ENCODE assay signal across 9 cellular contexts in the genomic region with DNA sequence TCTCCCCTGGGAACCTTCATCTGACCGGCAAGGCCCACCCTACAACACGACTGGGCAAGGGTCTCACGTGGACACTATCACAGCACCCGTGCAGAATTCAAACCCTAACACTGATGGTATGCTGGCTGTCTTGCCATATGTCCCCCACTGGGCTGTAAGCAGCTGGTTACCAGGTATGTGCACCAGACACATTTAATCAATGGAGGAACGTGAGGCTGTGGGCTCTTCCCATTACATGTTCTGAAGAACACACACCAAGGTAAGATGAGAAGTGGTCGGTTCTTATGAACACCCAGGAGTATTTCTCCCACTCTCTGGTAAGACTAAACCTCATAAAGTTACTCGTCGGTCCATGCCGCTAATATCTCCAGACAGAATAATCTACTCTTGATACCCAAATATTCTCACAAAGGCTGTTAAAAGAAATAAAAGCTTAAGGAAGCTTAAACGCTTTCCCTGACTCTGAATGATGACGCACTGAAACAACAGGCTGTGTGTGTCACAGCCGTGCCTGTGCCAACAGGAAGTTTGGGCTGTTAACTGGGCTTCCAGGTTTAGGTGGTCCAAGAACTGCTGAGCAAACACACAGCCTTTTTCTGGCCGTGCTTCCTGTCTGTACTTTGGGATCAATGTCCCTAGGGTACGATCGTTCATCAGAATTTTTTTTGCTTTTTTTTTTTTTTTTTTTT.
A peak's percentile ranks its signal among the peaks of the same experiment; 100 is the strongest.
DNase-seq lines count a peak whose midpoint lies in the region; ATAC-seq, FAIRE-seq and TF ChIP-seq lines count a peak whose summit lies in the region.
"Had no signal": no experiment of that assay in that cellular context is flagged by ENCODE, and none has a peak within 500 bp of the region (broad histone marks: within the 10 kb centered on the region; RNA-seq: fewer than 3 reads in every experiment).

No MANE protein-coding gene starts in this region.

- peak; percentile 90 for ATAC-seq in left cardiac atrium
- peak; percentile 94 for ATAC-seq in sciatic nerve
- ATAC-seq in HG03439 (IDR thresholded peaks at IDR 0.05; ENCODE audit: unreplicated experiment): no peak
- no peak for ATAC-seq in GM21381 (IDR thresholded peaks at IDR 0.05; ENCODE audit: unreplicated experiment)
- ATAC-seq in HG03460 (IDR thresholded peaks at IDR 0.05; ENCODE audit: unreplicated experiment): no peak

- in situ Hi-C loops in astrocyte of the cerebellum (cut with HindIII; ENCODE audit: low sequenced_read_pairs): no loop called here

- TF ChIP-seq CTCF in astrocyte of the cerebellum (IDR thresholded peaks at IDR 0.05; ENCODE audit: low read depth, low read length, missing control alignments): no peak

- no peak for FAIRE-seq in GM19239 (lab: Jason Lieb, UNC)

- H3K4me3 ChIP-seq in astrocyte of the cerebellum (ENCODE audit: low read depth, low read length): no peak overlapping the region

- DNase-seq in EL (peak; percentile 47), astrocyte of the cerebellum (ENCODE audit: low read depth) (peak; percentile 85), left cardiac atrium (peak; percentile 83), sciatic nerve (ENCODE audit: low spot score) (peak; percentile 77), GM19239 (ENCODE audit: insufficient read length, low spot score) (no peak)
- DNase-seq: NCI-H2171 treated with DMSO at 0.1 percent for 48 hours had no signal

- intact Hi-C loops in left cardiac atrium (cut with DNase I): no loop called here
- intact Hi-C loops in sciatic nerve (cut with DNase I): no loop called here

Comparison
In these comparisons a context has a peak if more than half of its experiments do, and no peak if none do; other contexts are left out.
1. ATAC-seq: peak in left cardiac atrium (2 of 2) and sciatic nerve (single experiment); none in HG03439 (single experiment), GM21381 (single experiment) and HG03460 (single experiment).